Comparison of ENCODE assay signal across 8 cellular contexts in genomic region chr7:129225931-129226572, GRCh38. TPM values are rescaled to one million over a fixed set of nuclear protein-coding genes. Genes with fewer than 3 reads are reported as not detected.
A peak's percentile ranks its signal among the peaks of the same experiment; 100 is the strongest.
DNase-seq lines count a peak whose midpoint lies in the region; ATAC-seq and TF ChIP-seq lines count a peak whose summit lies in the region.

No MANE protein-coding gene starts in this region.

- ATAC-seq in HCT116 (no peak), HG03354 (IDR thresholded peaks at IDR 0.05; ENCODE audit: poor library complexity, severe bottlenecking, unreplicated experiment) (no peak)

- H3K4me2 ChIP-seq in HCT116 (ENCODE audit: low read length) = peak overlapping the region; percentile 94

- no peak for TF ChIP-seq RAD21 in HCT116 (IDR thresholded peaks at IDR 0.05; ENCODE audit: low read depth)

- peak overlapping the region; percentile 77 for H3K9ac ChIP-seq in HCT116 (ENCODE audit: low read length)

- H3K27me3 Mint-ChIP-seq in activated naive CD8-positive, alpha-beta T cell = no peaks in the 10 kb centered on the region

- TF ChIP-seq CTCF in A673 (conservative IDR thresholded peaks at IDR 0.05; ENCODE audit: low read depth, low read length) (no peak), HCT116 (IDR thresholded peaks at IDR 0.05 in 2 of 3, conservative IDR thresholded peaks at IDR 0.05 in 1 of 3; ENCODE audit: borderline replicate concordance in 1 of 3, insufficient read depth in 1 of 3, low read depth in 2 of 3, low read length in 2 of 3) (no peak), kidney epithelial cell (IDR thresholded peaks at IDR 0.05; ENCODE audit: insufficient read depth, low read length, poor library complexity, severe bottlenecking) (no peak), testis (IDR thresholded peaks at IDR 0.05) (no peak)

- H3K36me3 ChIP-seq in A673 (ENCODE audit: insufficient read depth, low read length, poor library complexity, severe bottlenecking) = no peaks in the 10 kb centered on the region
- no peaks in the 10 kb centered on the region for H3K36me3 ChIP-seq in HCT116 (ENCODE audit: control insufficient read depth in 1 of 2, insufficient read depth in 2 of 2, low read length in 2 of 2)
- H3K36me3 ChIP-seq in kidney epithelial cell (ENCODE audit: control insufficient read depth, insufficient read depth, low read length) = no peaks in the 10 kb centered on the region
- H3K36me3 ChIP-seq in testis (ENCODE audit: low read depth, missing control alignments) = no peaks in the 10 kb centered on the region

- H3K4me3 ChIP-seq in A673 (ENCODE audit: low read depth, low read length, poor library complexity, severe bottlenecking) (peak overlapping the region; percentile 81), HCT116 (replicated peaks in 1 of 2; ENCODE audit: low read depth in 1 of 2, low read length in 2 of 2) (peak overlapping the region; percentile 80 to 94), kidney epithelial cell (ENCODE audit: low read depth, low read length) (peak overlapping the region; percentile 72), testis (peak overlapping the region; percentile 82 to 87)

- H3K9me2 ChIP-seq in HCT116 (ENCODE audit: insufficient read depth) = no peaks in the 10 kb centered on the region

- TF ChIP-seq POLR2A in HCT116 (IDR thresholded peaks at IDR 0.05; ENCODE audit: borderline replicate concordance, extremely low read depth, insufficient read depth, insufficient read length) = no peak
- TF ChIP-seq POLR2A in testis (IDR thresholded peaks at IDR 0.05) = no peak

- H3K9me3 Mint-ChIP-seq in activated naive CD8-positive, alpha-beta T cell (ENCODE audit: low read depth) = no peaks in the 10 kb centered on the region

- H3K4me3 Mint-ChIP-seq in activated naive CD8-positive, alpha-beta T cell = peak overlapping the region; percentile 94

- H3K4me1 ChIP-seq in A673 (ENCODE audit: insufficient read depth, low read length, poor library complexity, severe bottlenecking) = peaks cover 8% of the 10 kb centered on the region
- H3K4me1 ChIP-seq in HCT116 (ENCODE audit: control insufficient read depth in 1 of 2, insufficient read depth in 2 of 2, low read length in 2 of 2) = peaks cover 9 to 24% of the 10 kb centered on the region in 2 experiments; a peak in 3 of 4 replicates
- H3K4me1 ChIP-seq in testis = peaks cover 21% of the 10 kb centered on the region

- peaks cover 42% of the 10 kb centered on the region for H3K4me1 Mint-ChIP-seq in activated naive CD8-positive, alpha-beta T cell (ENCODE audit: low read depth)

- H3K79me2 ChIP-seq in HCT116 (ENCODE audit: insufficient read depth, low read length) = peaks cover 6% of the 10 kb centered on the region

- DNase-seq in A673 (ENCODE audit: low spot score) (peak; percentile 31), HCT116 (ENCODE audit: low read depth, low spot score) (no peak), kidney epithelial cell (ENCODE audit: low read depth) (no peak), testis (no peak), putamen (ENCODE audit: low spot score) (no peak)
- no peak for DNase-seq in stimulated activated CD4-positive, alpha-beta T cell treated with anti-CD3 and anti-CD28 coated beads, Interleukin-1b, Interleukin-23, amount 100 ng/mL, for 48 hours

- RAD21 ChIA-PET in HCT116 (lab: Charles Lee; ENCODE audit: low non-redundant PET in 1 of 2, low total read pairs in 2 of 2, uncharacterized antibody in 2 of 2, unreplicated experiment in 2 of 2) = no interaction called here

- BruUV-seq in A673 (replicated peaks; lab: Mats Ljungman, UMichigan) (TSS peak; percentile 45), HCT116 (replicated peaks; lab: Mats Ljungman, UMichigan) (TSS peak; percentile 62)

- no peaks in the 10 kb centered on the region for H4K20me1 ChIP-seq in HCT116 (ENCODE audit: insufficient read depth)

- H3K27me3 ChIP-seq in A673 (replicated peaks; ENCODE audit: insufficient read depth, low read depth, low read length, poor library complexity) (no peaks in the 10 kb centered on the region), HCT116 (ENCODE audit: insufficient read depth, low read length) (no peaks in the 10 kb centered on the region), kidney epithelial cell (ENCODE audit: control insufficient read depth, insufficient read depth, low read length) (no peaks in the 10 kb centered on the region), testis (no peaks in the 10 kb centered on the region)

- POLR2A ChIA-PET in A673 (lab: Charles Lee; ENCODE audit: low non-redundant PET) (no interaction called here), HCT116 (lab: Charles Lee) (no interaction called here)

- peak overlapping the region; percentile 69 for H3K27ac Mint-ChIP-seq in activated naive CD8-positive, alpha-beta T cell

- intact Hi-C loops in A673 (cut with micrococcal nuclease; ENCODE audit: unreplicated experiment) (no loop called here), HCT116 (cut with micrococcal nuclease) (loop anchor here (2.0 kb wide), 2 partner anchors 73 to 785 kb away; no protein-coding TSS in a partner anchor), testis (cut with DNase I; ENCODE audit: low total_unique reads) (loop anchor here (10.0 kb wide), 1 partner anchor 69 kb away; no protein-coding TSS in a partner anchor)

- no peaks in the 10 kb centered on the region for H3K9me3 ChIP-seq in A673 (ENCODE audit: low read depth, low read length, poor library complexity, severe bottlenecking)
- H3K9me3 ChIP-seq in HCT116 (ENCODE audit: control insufficient read depth in 1 of 2, insufficient read depth in 1 of 2, low read depth in 1 of 2, low read length in 2 of 2) = no peaks in the 10 kb centered on the region
- H3K9me3 ChIP-seq in testis = no peaks in the 10 kb centered on the region

- CTCF ChIA-PET in A673 (lab: Charles Lee) (interaction anchor here (0.8 to 0.9 kb wide), 3 partner anchors 44 to 142 kb away, joined by 3 to 4 read pairs (median 3); no protein-coding TSS in a partner anchor), HCT116 (lab: Charles Lee) (no interaction called here)

- H3K27ac ChIP-seq in A673 (ENCODE audit: low read depth, low read length, poor library complexity, severe bottlenecking) = peak overlapping the region; percentile 70
- H3K27ac ChIP-seq in HCT116 (ENCODE audit: low read depth, low read length) = peak overlapping the region; percentile 71; the same call in 1 of the 2 replicates
- peak overlapping the region in 1 of 2 donors; percentile 99 for H3K27ac ChIP-seq in testis

- H3K36me3 Mint-ChIP-seq in activated naive CD8-positive, alpha-beta T cell = no peaks in the 10 kb centered on the region

- H2AFZ ChIP-seq in HCT116 (ENCODE audit: low read depth, low read length, poor library complexity, severe bottlenecking) = peak overlapping the region; percentile 57

- 25% methylated on average over 11 of the region's 11 CpGs for WGBS in testis, 2 donors

TF ChIP-seq in HCT116, 20 proteins besides CTCF, POLR2A, EP300 and RAD21:
- TF ChIP-seq, protein P1, sequence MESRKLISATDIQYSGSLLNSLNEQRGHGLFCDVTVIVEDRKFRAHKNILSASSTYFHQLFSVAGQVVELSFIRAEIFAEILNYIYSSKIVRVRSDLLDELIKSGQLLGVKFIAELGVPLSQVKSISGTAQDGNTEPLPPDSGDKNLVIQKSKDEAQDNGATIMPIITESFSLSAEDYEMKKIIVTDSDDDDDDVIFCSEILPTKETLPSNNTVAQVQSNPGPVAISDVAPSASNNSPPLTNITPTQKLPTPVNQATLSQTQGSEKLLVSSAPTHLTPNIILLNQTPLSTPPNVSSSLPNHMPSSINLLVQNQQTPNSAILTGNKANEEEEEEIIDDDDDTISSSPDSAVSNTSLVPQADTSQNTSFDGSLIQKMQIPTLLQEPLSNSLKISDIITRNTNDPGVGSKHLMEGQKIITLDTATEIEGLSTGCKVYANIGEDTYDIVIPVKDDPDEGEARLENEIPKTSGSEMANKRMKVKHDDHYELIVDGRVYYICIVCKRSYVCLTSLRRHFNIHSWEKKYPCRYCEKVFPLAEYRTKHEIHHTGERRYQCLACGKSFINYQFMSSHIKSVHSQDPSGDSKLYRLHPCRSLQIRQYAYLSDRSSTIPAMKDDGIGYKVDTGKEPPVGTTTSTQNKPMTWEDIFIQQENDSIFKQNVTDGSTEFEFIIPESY (IDR thresholded peaks at IDR 0.05; ENCODE audit: extremely low read depth, insufficient replicate concordance, low read length) = no peak
- TF ChIP-seq EGR1 (IDR thresholded peaks at IDR 0.05; ENCODE audit: low read depth) (no peak), MAX (IDR thresholded peaks at IDR 0.05) (no peak), JUND (IDR thresholded peaks at IDR 0.05) (no peak), SP1 (IDR thresholded peaks at IDR 0.05; ENCODE audit: low read depth) (no peak), POLR2AphosphoS5 (IDR thresholded peaks at IDR 0.05; ENCODE audit: low read depth, low read length) (no peak), ZFX (IDR thresholded peaks at IDR 0.05) (no peak), CBX3 (IDR thresholded peaks at IDR 0.05; ENCODE audit: low read depth) (no peak)
- TF ChIP-seq, protein P2, sequence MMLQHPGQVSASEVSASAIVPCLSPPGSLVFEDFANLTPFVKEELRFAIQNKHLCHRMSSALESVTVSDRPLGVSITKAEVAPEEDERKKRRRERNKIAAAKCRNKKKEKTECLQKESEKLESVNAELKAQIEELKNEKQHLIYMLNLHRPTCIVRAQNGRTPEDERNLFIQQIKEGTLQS (IDR thresholded peaks at IDR 0.05) = no peak

RNA-seq across cellular contexts. Expression of gene AHCYL2, which starts 1.2 kb away (rescaled TPM):
- total RNA-seq in A673 (2021) = 27.2 and 35.2 TPM in 2 replicates
- 17.0 TPM for total RNA-seq in HCT116 (2021; ENCODE audit: unreplicated experiment)
- polyA plus RNA-seq in HCT116 (2012) = 9.0 and 9.2 TPM in 2 replicates
- total RNA-seq in kidney epithelial cell = 9.5 and 10.1 TPM in 2 replicates
- 10 to 100 TPM; 46.1 to 61.3 TPM for total RNA-seq in testis
- 26.4 TPM for polyA plus RNA-seq in testis (ENCODE audit: insufficient read depth, low read depth, low replicate concordance)

RNA-seq across cellular contexts. Expression of gene SMO, which starts 37.6 kb away (rescaled TPM):
- total RNA-seq in A673 (2021) = 40.3 and 40.8 TPM in 2 replicates
- 12.8 TPM for total RNA-seq in HCT116 (2021; ENCODE audit: unreplicated experiment)
- 11.3 and 11.4 TPM in 2 replicates for polyA plus RNA-seq in HCT116 (2012)
- total RNA-seq in kidney epithelial cell = 20.1 and 22.3 TPM in 2 replicates
- 10 to 100 TPM; 17.7 to 22.8 TPM for total RNA-seq in testis
- 11.9 TPM for polyA plus RNA-seq in testis (ENCODE audit: insufficient read depth, low read depth, low replicate concordance)
